Comparison of ENCODE assay signal across 17 cellular contexts in the genomic region with DNA sequence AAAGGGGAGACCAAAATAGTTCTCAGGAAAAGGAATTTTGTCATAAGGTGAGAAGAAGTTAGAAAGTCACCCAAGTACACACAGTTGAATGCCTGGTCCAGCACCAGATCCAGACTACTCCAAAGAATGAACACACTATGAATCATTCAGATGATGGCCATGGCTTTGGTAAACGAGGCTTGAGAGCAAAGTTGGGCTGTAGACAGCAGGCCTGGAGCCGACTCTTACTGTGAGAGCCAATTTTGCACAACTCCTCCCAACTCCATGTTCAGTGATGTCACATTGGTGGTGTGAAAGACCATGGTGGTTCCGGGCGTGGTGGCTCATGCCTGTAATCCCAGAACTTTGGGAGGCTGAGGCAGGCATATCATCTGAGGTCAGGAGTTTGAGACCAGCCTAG.
DNase-seq lines count a peak whose midpoint lies in the region; ATAC-seq, FAIRE-seq and TF ChIP-seq lines count a peak whose summit lies in the region.
"Had no signal": no experiment of that assay in that cellular context is flagged by ENCODE, and none has a peak within 500 bp of the region (broad histone marks: within the 10 kb centered on the region; RNA-seq: fewer than 3 reads in every experiment).

No MANE protein-coding gene starts in this region.

- peak overlapping the region; percentile 23 for H4K91ac ChIP-seq in mesenchymal stem cell (ENCODE audit: low read length)

- no peak for ATAC-seq in activated CD8-positive, alpha-beta T cell treated with anti-CD3 and anti-CD28 coated beads, Interleukin-2, amount 10 ng/mL, durations not matched to agents 7 days and 5 days
- ATAC-seq: left lobe of liver had no signal

- 100% methylated on average over 2 of the region's 4 CpGs for WGBS in mammary epithelial cell (ENCODE audit: low coverage, missing lambda C conversion rate)
- WGBS in mesenchymal stem cell = 72% methylated on average over 4 of the region's 4 CpGs

- no peak overlapping the region for H2BK15ac ChIP-seq in mesenchymal stem cell (ENCODE audit: low read depth, poor library complexity, severe bottlenecking)

- no peak overlapping the region for H2AFZ ChIP-seq in mammary epithelial cell (ENCODE audit: low read depth, low read length)
- H2AFZ ChIP-seq in mesenchymal stem cell (ENCODE audit: low read depth, low read length) = no peak overlapping the region

- H3K79me2 ChIP-seq in mammary epithelial cell (ENCODE audit: insufficient read depth, low read length) = no peaks in the 10 kb centered on the region

- no peaks in the 10 kb centered on the region for H3K79me1 ChIP-seq in mesenchymal stem cell (replicated peaks; ENCODE audit: low read length, poor library complexity, severe bottlenecking)

- no peaks in the 10 kb centered on the region for H3K9me3 Mint-ChIP-seq in activated CD8-positive, alpha-beta T cell treated with anti-CD3 and anti-CD28 coated beads, Interleukin-2, amount 10 ng/mL, durations not matched to agents 7 days and 5 days (ENCODE audit: insufficient read depth)
- H3K9me3 Mint-ChIP-seq: activated CD4-positive, alpha-beta memory T cell treated with anti-CD3 and anti-CD28 coated beads for 36 hours; dendritic cell treated with granulocyte-macrophage colony-stimulating factor and Interleukin-4, amounts not matched to agents 40 ng/mL and 50 ng/mL, for 4 days had no signal

- H3K9me3 ChIP-seq in mammary epithelial cell (replicated peaks; ENCODE audit: insufficient read depth, low read length) (no peaks in the 10 kb centered on the region), mesenchymal stem cell (ENCODE audit: control insufficient read depth, low read length) (no peaks in the 10 kb centered on the region), Peyer's patch (no peaks in the 10 kb centered on the region)
- H3K9me3 ChIP-seq: adrenal gland, BLaER1 had no signal

- DNase-seq in AG20443 (ENCODE audit: low spot score) = peak; percentile 74
- DNase-seq in HTR-8/SVneo (ENCODE audit: insufficient read length, low spot score) = no peak
- DNase-seq in mammary epithelial cell = peak; percentile 39
- peak; percentile 39 for DNase-seq in mesenchymal stem cell
- no peak for DNase-seq in Peyer's patch
- DNase-seq in activated CD8-positive, alpha-beta T cell treated with anti-CD3 and anti-CD28 coated beads, Interleukin-2, amount 10 ng/mL, durations not matched to agents 7 days and 5 days = no peak
- no peak for DNase-seq in SK-N-DZ (ENCODE audit: low spot score)
- no peak for DNase-seq in GM19238 (ENCODE audit: insufficient read length, low spot score)
- DNase-seq: activated CD4-positive, alpha-beta memory T cell treated with anti-CD3 and anti-CD28 coated beads for 36 hours; KBM-7; NCI-H446 treated with DMSO at 0.1 percent for 48 hours had no signal

- H3K36me3 ChIP-seq in mammary epithelial cell (ENCODE audit: insufficient read depth, low read length) = no peaks in the 10 kb centered on the region
- H3K36me3 ChIP-seq in mesenchymal stem cell (ENCODE audit: control insufficient read depth in 1 of 2, insufficient read depth in 2 of 2, low read depth in 1 of 2, low read length in 2 of 2) = peaks cover 0 to 4% of the 10 kb centered on the region in 2 experiments
- H3K36me3 ChIP-seq in Peyer's patch = no peaks in the 10 kb centered on the region
- H3K36me3 ChIP-seq: adrenal gland, BLaER1 had no signal

- POLR2A ChIA-PET in activated CD8-positive, alpha-beta T cell treated with anti-CD3 and anti-CD28 coated beads, Interleukin-2, amount 10 ng/mL, durations not matched to agents 7 days and 5 days (lab: Charles Lee) = no interaction called here

- in situ Hi-C loops in mammary epithelial cell (cut with MboI; ENCODE audit: low sequenced_read_pairs in 2 of 2) = loop anchor here (10.0 to 25.0 kb wide), 3 partner anchors 229 to 554 kb away; a partner anchor contains a TSS

- peak overlapping the region in 1 of 2 experiments; percentile 73 for H3K4ac ChIP-seq in mesenchymal stem cell (ENCODE audit: low read depth in 1 of 2, low read length in 2 of 2)

- intact Hi-C loops in mammary epithelial cell (cut with micrococcal nuclease) = loop anchor here (5.0 to 10.0 kb wide), 2 partner anchors 92 to 244 kb away; no protein-coding TSS in a partner anchor

- peak overlapping the region; percentile 75 to 99 for H2BK12ac ChIP-seq in mesenchymal stem cell (ENCODE audit: low read length in 2 of 2)

- H3K27ac Mint-ChIP-seq in activated CD8-positive, alpha-beta T cell treated with anti-CD3 and anti-CD28 coated beads, Interleukin-2, amount 10 ng/mL, durations not matched to agents 7 days and 5 days = no peak overlapping the region
- H3K27ac Mint-ChIP-seq: activated CD4-positive, alpha-beta memory T cell treated with anti-CD3 and anti-CD28 coated beads for 36 hours; dendritic cell treated with granulocyte-macrophage colony-stimulating factor and Interleukin-4, amounts not matched to agents 40 ng/mL and 50 ng/mL, for 4 days had no signal

- H4K20me1 ChIP-seq in mammary epithelial cell (ENCODE audit: insufficient read depth, low read length) = no peaks in the 10 kb centered on the region
- H4K20me1 ChIP-seq: BLaER1 had no signal

- H3K36me3 Mint-ChIP-seq in activated CD8-positive, alpha-beta T cell treated with anti-CD3 and anti-CD28 coated beads, Interleukin-2, amount 10 ng/mL, durations not matched to agents 7 days and 5 days (ENCODE audit: low read depth) = no peaks in the 10 kb centered on the region
- H3K36me3 Mint-ChIP-seq: activated CD4-positive, alpha-beta memory T cell treated with anti-CD3 and anti-CD28 coated beads for 36 hours had no signal

- dilution Hi-C loops in mammary epithelial cell (cut with HindIII; ENCODE audit: low sequenced_read_pairs) = loop anchor here (5.0 kb wide), 1 partner anchor 99 kb away; no protein-coding TSS in a partner anchor

- no peak overlapping the region for H3K9ac ChIP-seq in mammary epithelial cell (ENCODE audit: insufficient read depth, low read length)
- H3K9ac ChIP-seq in mesenchymal stem cell (ENCODE audit: low read length) = no peak overlapping the region
- H3K9ac ChIP-seq: BLaER1 had no signal

- no peak overlapping the region for H3K4me3 ChIP-seq in mammary epithelial cell (replicated peaks in 1 of 3; ENCODE audit: insufficient read depth in 1 of 3, low read depth in 2 of 3, low read length in 3 of 3)
- no peak overlapping the region for H3K4me3 ChIP-seq in mesenchymal stem cell (ENCODE audit: insufficient read depth in 1 of 2, low read depth in 1 of 2, low read length in 2 of 2)
- no peak overlapping the region for H3K4me3 ChIP-seq in Peyer's patch
- H3K4me3 ChIP-seq: adrenal gland, BLaER1 had no signal

- H2BK5ac ChIP-seq in mesenchymal stem cell (ENCODE audit: low read depth, low read length, poor library complexity, severe bottlenecking) = no peak overlapping the region

- H3K27me3 ChIP-seq in mammary epithelial cell (ENCODE audit: insufficient read depth, low read length) (no peaks in the 10 kb centered on the region), mesenchymal stem cell (ENCODE audit: control insufficient read depth in 1 of 2, insufficient read depth in 1 of 2, low read length in 2 of 2) (peaks cover 0 to 12% of the 10 kb centered on the region in 2 experiments), Peyer's patch (no peaks in the 10 kb centered on the region)
- H3K27me3 ChIP-seq: adrenal gland, BLaER1 had no signal

- CTCF ChIA-PET in mammary epithelial cell (lab: Charles Lee; ENCODE audit: low non-redundant PET) = no interaction called here
- CTCF ChIA-PET in activated CD8-positive, alpha-beta T cell treated with anti-CD3 and anti-CD28 coated beads, Interleukin-2, amount 10 ng/mL, durations not matched to agents 7 days and 5 days (lab: Charles Lee) = interaction anchor here (1.9 kb wide), 1 partner anchor 550 kb away, joined by 5 read pairs; no protein-coding TSS in a partner anchor

- H3K23ac ChIP-seq in mesenchymal stem cell (ENCODE audit: low read length in 2 of 2) = no peak overlapping the region

- no peak overlapping the region for H2BK120ac ChIP-seq in mesenchymal stem cell (ENCODE audit: low read depth, low read length)

- no peak for TF ChIP-seq POLR2A in Peyer's patch (IDR thresholded peaks at IDR 0.05)

- peak overlapping the region; percentile 57 for H2AK5ac ChIP-seq in mesenchymal stem cell (ENCODE audit: low read length, severe bottlenecking)

- no peak for TF ChIP-seq CTCF in mammary epithelial cell (conservative IDR thresholded peaks at IDR 0.05 in 1 of 2, IDR thresholded peaks at IDR 0.05 in 1 of 2; ENCODE audit: extremely low read depth in 1 of 2, insufficient read depth in 1 of 2, low read depth in 1 of 2, low read length in 2 of 2)
- no peak for TF ChIP-seq CTCF in Peyer's patch (IDR thresholded peaks at IDR 0.05)

- peak overlapping the region; percentile 45 for H4K8ac ChIP-seq in mesenchymal stem cell (ENCODE audit: low read length)

- H3K27me3 Mint-ChIP-seq in activated CD8-positive, alpha-beta T cell treated with anti-CD3 and anti-CD28 coated beads, Interleukin-2, amount 10 ng/mL, durations not matched to agents 7 days and 5 days (ENCODE audit: low read depth) = no peaks in the 10 kb centered on the region
- H3K27me3 Mint-ChIP-seq: activated CD4-positive, alpha-beta memory T cell treated with anti-CD3 and anti-CD28 coated beads for 36 hours; dendritic cell treated with granulocyte-macrophage colony-stimulating factor and Interleukin-4, amounts not matched to agents 40 ng/mL and 50 ng/mL, for 4 days had no signal

- H3K27ac ChIP-seq in mammary epithelial cell (ENCODE audit: insufficient read depth, low read depth, low read length) = no peak overlapping the region
- no peak overlapping the region for H3K27ac ChIP-seq in mesenchymal stem cell (ENCODE audit: low read length, poor library complexity, severe bottlenecking)
- no peak overlapping the region for H3K27ac ChIP-seq in Peyer's patch
- H3K27ac ChIP-seq: adrenal gland, BLaER1 had no signal

- no peaks in the 10 kb centered on the region for H3K4me1 Mint-ChIP-seq in activated CD8-positive, alpha-beta T cell treated with anti-CD3 and anti-CD28 coated beads, Interleukin-2, amount 10 ng/mL, durations not matched to agents 7 days and 5 days (ENCODE audit: low read depth)

- no TSS peak for BruUV-seq in mammary epithelial cell (replicated peaks; lab: Mats Ljungman, UMichigan)

- no peak overlapping the region for H3K4me3 Mint-ChIP-seq in activated CD8-positive, alpha-beta T cell treated with anti-CD3 and anti-CD28 coated beads, Interleukin-2, amount 10 ng/mL, durations not matched to agents 7 days and 5 days
- H3K4me3 Mint-ChIP-seq: activated CD4-positive, alpha-beta memory T cell treated with anti-CD3 and anti-CD28 coated beads for 36 hours; dendritic cell treated with granulocyte-macrophage colony-stimulating factor and Interleukin-4, amounts not matched to agents 40 ng/mL and 50 ng/mL, for 4 days had no signal

- peak overlapping the region; percentile 26 to 85 for H3K18ac ChIP-seq in mesenchymal stem cell (ENCODE audit: low read depth in 1 of 2, low read length in 2 of 2)

- no peaks in the 10 kb centered on the region for H3K4me1 ChIP-seq in mammary epithelial cell (ENCODE audit: insufficient read depth, low read length)
- H3K4me1 ChIP-seq in mesenchymal stem cell (ENCODE audit: control insufficient read depth, insufficient read depth, low read depth, low read length) = peaks cover 10% of the 10 kb centered on the region
- H3K4me1 ChIP-seq in Peyer's patch = no peaks in the 10 kb centered on the region
- H3K4me1 ChIP-seq: BLaER1 had no signal

- peak overlapping the region in 1 of 2 experiments; percentile 18 for H3K14ac ChIP-seq in mesenchymal stem cell (ENCODE audit: low read length in 2 of 2)

- no peak overlapping the region for H3K4me2 ChIP-seq in mammary epithelial cell (ENCODE audit: insufficient read depth, low read depth, low read length)
- H3K4me2 ChIP-seq in mesenchymal stem cell (ENCODE audit: low read length, poor library complexity, severe bottlenecking) = no peak overlapping the region
- H3K4me2 ChIP-seq: BLaER1 had no signal

- peak; percentile 26 for FAIRE-seq in HTR-8/SVneo (lab: Jason Lieb, UNC)
- FAIRE-seq: GM18507, GM19239 had no signal

Comparison
In these comparisons a context has a peak if more than half of its experiments do, and no peak if none do; other contexts are left out.
1. DNase-seq: peak in AG20443 (single experiment), mammary epithelial cell (single experiment) and mesenchymal stem cell (single experiment); none in HTR-8/SVneo (single experiment), Peyer's patch (0 of 3), activated CD8-positive, alpha-beta T cell treated with anti-CD3 and anti-CD28 coated beads, Interleukin-2, amount 10 ng/mL, durations not matched to agents 7 days and 5 days (single experiment), SK-N-DZ (single experiment) and GM19238 (single experiment).